ENCODE assay signal across 24 cellular contexts in the genomic region with DNA sequence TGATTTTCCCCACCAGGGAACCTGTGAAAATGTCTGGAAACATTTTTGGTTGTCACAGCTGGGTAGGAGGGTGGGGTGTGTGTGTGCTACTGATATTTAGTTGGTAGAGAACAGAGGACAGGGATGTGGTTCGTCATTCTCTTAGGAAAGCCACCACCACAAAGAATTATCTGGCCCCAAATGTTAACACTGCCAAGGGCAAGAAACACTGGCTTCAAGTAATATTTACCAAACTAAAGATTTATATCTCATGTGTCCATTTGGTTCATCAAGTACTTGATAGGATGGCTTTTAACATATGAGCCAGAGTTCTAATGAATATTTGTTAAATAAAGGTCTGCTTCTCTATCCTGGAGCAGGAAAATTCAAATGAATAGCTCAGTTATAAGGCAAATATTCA.
"Had no signal": no experiment of that assay in that cellular context is flagged by ENCODE, and none has a peak within 500 bp of the region (broad histone marks: within the 10 kb centered on the region; RNA-seq: fewer than 3 reads in every experiment).

No MANE protein-coding gene starts in this region.

- H3K9me3 Mint-ChIP-seq: activated CD8-positive, alpha-beta T cell treated with anti-CD3 and anti-CD28 coated beads for 36 hours; activated naive CD4-positive, alpha-beta T cell treated with anti-CD3 and anti-CD28 coated beads, Interleukin-2, amount 50 U/mL, for 24 hours; central memory CD8-positive, alpha-beta T cell had no signal

- H3K4me3 ChIP-seq: ascending aorta, body of pancreas had no signal

- DNase-seq: activated CD4-positive, alpha-beta T cell treated with anti-CD3 and anti-CD28 coated beads for 4 hours; activated CD8-positive, alpha-beta memory T cell treated with anti-CD3 and anti-CD28 coated beads, Interleukin-2, amount 50 U/mL, for 48 hours; activated CD8-positive, alpha-beta T cell treated with anti-CD3 and anti-CD28 coated beads for 36 hours; activated effector memory CD4-positive, alpha-beta T cell treated with Interleukin-2 at 50 U/mL for 16 hours; activated naive CD4-positive, alpha-beta T cell; activated T-cell treated with anti-CD3 and anti-CD28 coated beads, Interleukin-2, amount 50 U/mL, for 1 hour; body of pancreas; Kasumi-1; KBM-7; NCI-H1092; NCI-H1417; NCI-H1930; NCI-H2107; NCI-H345; NCI-H510A; NCI-H69; NK-92 treated with Interleukin-12 subunit alpha and Interleukin-12 subunit beta, amount 100 ng/mL, for 24 hours; SHP77 treated with DMSO at 0.1 percent for 48 hours; T-helper 17 cell; T-helper 9 cell; WERI-Rb-1 had no signal

- H3K9me3 ChIP-seq: body of pancreas had no signal

- H3K27ac Mint-ChIP-seq: activated CD8-positive, alpha-beta T cell treated with anti-CD3 and anti-CD28 coated beads for 36 hours; activated naive CD4-positive, alpha-beta T cell treated with anti-CD3 and anti-CD28 coated beads, Interleukin-2, amount 50 U/mL, for 24 hours; T-helper 17 cell had no signal

- H3K27me3 ChIP-seq: ascending aorta, body of pancreas had no signal

- H3K27me3 Mint-ChIP-seq: activated CD8-positive, alpha-beta T cell treated with anti-CD3 and anti-CD28 coated beads for 36 hours; activated naive CD4-positive, alpha-beta T cell treated with anti-CD3 and anti-CD28 coated beads, Interleukin-2, amount 50 U/mL, for 24 hours; central memory CD8-positive, alpha-beta T cell; T-helper 17 cell had no signal

- H3K4me3 Mint-ChIP-seq: activated CD8-positive, alpha-beta T cell treated with anti-CD3 and anti-CD28 coated beads for 36 hours; activated naive CD4-positive, alpha-beta T cell treated with anti-CD3 and anti-CD28 coated beads, Interleukin-2, amount 50 U/mL, for 24 hours; central memory CD8-positive, alpha-beta T cell; T-helper 17 cell had no signal

- H3K36me3 ChIP-seq: WERI-Rb-1 had no signal

- H3K27ac ChIP-seq: ascending aorta, body of pancreas, WERI-Rb-1 had no signal

- H3K4me1 ChIP-seq: ascending aorta, body of pancreas had no signal

- ATAC-seq: activated CD8-positive, alpha-beta T cell treated with anti-CD3 and anti-CD28 coated beads for 36 hours; body of pancreas; T-helper 17 cell had no signal
